In the genomic region with DNA sequence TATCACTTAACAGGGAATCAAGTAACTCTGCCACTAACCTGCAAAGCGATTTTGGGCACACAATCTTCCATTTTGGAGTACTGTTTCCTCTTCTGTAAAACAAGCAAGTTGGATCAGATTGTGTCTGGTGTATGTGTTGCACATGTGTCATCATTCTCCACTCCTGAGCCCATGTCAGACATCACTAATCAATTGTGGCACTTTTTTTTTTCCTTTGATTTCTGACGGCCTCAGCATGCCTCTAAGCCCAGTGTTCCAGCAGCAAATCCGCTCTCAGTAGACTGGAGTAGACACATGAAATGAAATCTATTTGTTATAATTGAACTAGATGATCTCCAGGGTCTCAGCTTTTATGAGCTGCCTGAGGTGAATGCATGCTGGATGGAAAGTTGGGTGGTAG, we compare ENCODE assay signal across 31 cellular contexts.
"Had no signal": no experiment of that assay in that cellular context is flagged by ENCODE, and none has a peak within 500 bp of the region (broad histone marks: within the 10 kb centered on the region; RNA-seq: fewer than 3 reads in every experiment).

No MANE protein-coding gene starts in this region.

- H3K27me3 Mint-ChIP-seq: T-cell had no signal

- H3K9me3 ChIP-seq: Peyer's patch, SJSA1 had no signal

- H3K4me1 ChIP-seq: Peyer's patch, SJSA1 had no signal

- DNase-seq: MM.1S, MV-4-11, NCI-H1092 treated with DMSO at 0.1 percent for 48 hours, NCI-H1105 treated with DMSO at 0.1 percent for 48 hours, NCI-H1417, NCI-H1436, NCI-H146, NCI-H1694, NCI-H187, NCI-H1930, NCI-H2029 treated with DMSO at 0.1 percent for 48 hours, NCI-H2081 treated with DMSO at 0.1 percent for 48 hours, NCI-H2107, NCI-H2171, NCI-H226, NCI-H446 treated with DMSO at 0.1 percent for 48 hours, NCI-H510A, NCI-H526, NCI-H69, NCI-H748 treated with DMSO at 0.1 percent for 48 hours, NCI-H82, PC-3, Peyer's patch, Right ventricle myocardium superior, RPMI8226, SHP77 treated with DMSO at 0.1 percent for 48 hours, T-cell, T-helper 2 cell had no signal

- H3K27ac ChIP-seq: Peyer's patch, SJSA1, SK-N-MC had no signal

- H3K36me3 Mint-ChIP-seq: T-cell had no signal

- H3K4me3 ChIP-seq: Peyer's patch, SJSA1, SK-N-MC had no signal

- H3K36me3 ChIP-seq: Peyer's patch, SJSA1 had no signal

- H3K27me3 ChIP-seq: Peyer's patch, SJSA1 had no signal

- H3K27ac Mint-ChIP-seq: T-cell had no signal

- ATAC-seq: PC-3, SK-N-SH treated with all-trans-retinoic acid at 6 μM for 48 hours, T-cell had no signal

- H3K4me3 Mint-ChIP-seq: T-cell had no signal
